12 cellular contexts compared by ENCODE assay signal in genomic region chr6:6686176-6686575, GRCh38.
DNase-seq lines count a peak whose midpoint lies in the region; ATAC-seq, FAIRE-seq and TF ChIP-seq lines count a peak whose summit lies in the region.
"Had no signal": no experiment of that assay in that cellular context is flagged by ENCODE, and none has a peak within 500 bp of the region (broad histone marks: within the 10 kb centered on the region; RNA-seq: fewer than 3 reads in every experiment).

No MANE protein-coding gene starts in this region.

- DNase-seq in heart left ventricle (no peak), cardiac septum (ENCODE audit: low spot score) (no peak), astrocyte (ENCODE audit: low read depth) (no peak), lower lobe of right lung (no peak), uterus (no peak), immature natural killer cell (no peak)
- DNase-seq in activated CD4-positive, alpha-beta T cell treated with anti-CD3 and anti-CD28 coated beads, Interleukin-2, amount 10 ng/mL, durations not matched to agents 7 days and 5 days, result no peak
- no peak for DNase-seq in stimulated activated CD4-positive, alpha-beta T cell treated with anti-CD3 and anti-CD28 coated beads, Interleukin-15, amount 100 ng/mL, for 24 hours
- DNase-seq: stimulated activated CD4-positive, alpha-beta T cell treated with anti-CD3 and anti-CD28 coated beads, Interleukin-2, amount 100 ng/mL, for 24 hours had no signal

- H3K4me3 Mint-ChIP-seq in astrocyte (ENCODE audit: unreplicated experiment), result peak overlapping the region; percentile 86
- H3K4me3 Mint-ChIP-seq in activated CD4-positive, alpha-beta T cell treated with anti-CD3 and anti-CD28 coated beads, Interleukin-2, amount 10 ng/mL, durations not matched to agents 7 days and 5 days, result no peak overlapping the region
- peak overlapping the region in 1 of 5 donors; percentile 41 for H3K4me3 Mint-ChIP-seq in immature natural killer cell

- H3K27me3 Mint-ChIP-seq in astrocyte (ENCODE audit: low read depth, unreplicated experiment) (peaks cover 4% of the 10 kb centered on the region), immature natural killer cell (ENCODE audit: low read depth in 3 of 3) (peaks cover 0 to 4% (median 2%) of the 10 kb centered on the region in 3 donors)
- peaks cover 2% of the 10 kb centered on the region for H3K27me3 Mint-ChIP-seq in activated CD4-positive, alpha-beta T cell treated with anti-CD3 and anti-CD28 coated beads, Interleukin-2, amount 10 ng/mL, durations not matched to agents 7 days and 5 days

- CTCF ChIA-PET in activated CD4-positive, alpha-beta T cell treated with anti-CD3 and anti-CD28 coated beads, Interleukin-2, amount 10 ng/mL, durations not matched to agents 7 days and 5 days (lab: Charles Lee), result interaction anchor here (0.6 kb wide), 1 partner anchor 1006 kb away, joined by 3 read pairs; no protein-coding TSS in a partner anchor

- 87 to 93% (median 90%) methylated on average over 7 of the region's 7 CpGs for whole genome bisulfite sequencing in heart left ventricle, 4 donors

- no peaks in the 10 kb centered on the region for H4K20me1 ChIP-seq in astrocyte (ENCODE audit: insufficient read depth, low read length)

- intact Hi-C loops in heart left ventricle (cut with DNase I) (loop anchor here in 2 of 10 donors (5.0 kb wide), 2 partner anchors 36 to 421 kb away; partner anchors contain the start of gene RREB1 (in 1 of the 2)), cardiac septum (cut with DNase I) (no loop called here), lower lobe of right lung (cut with DNase I) (no loop called here), uterus (cut with DNase I; ENCODE audit: low total_unique reads) (no loop called here)

- H3K4me1 Mint-ChIP-seq in astrocyte (ENCODE audit: low read depth, unreplicated experiment) (peaks cover 26% of the 10 kb centered on the region), immature natural killer cell (peaks cover 5 to 7% of the 10 kb centered on the region in 2 donors)
- H3K4me1 Mint-ChIP-seq in activated CD4-positive, alpha-beta T cell treated with anti-CD3 and anti-CD28 coated beads, Interleukin-2, amount 10 ng/mL, durations not matched to agents 7 days and 5 days, result peaks cover 69% of the 10 kb centered on the region

- peaks cover 6 to 87% (median 37%) of the 10 kb centered on the region in 12 donors for H3K4me1 ChIP-seq in heart left ventricle
- H3K4me1 ChIP-seq in astrocyte (ENCODE audit: insufficient read depth, low read length), result peaks cover 8% of the 10 kb centered on the region
- H3K4me1 ChIP-seq in lower lobe of right lung, result peaks cover 72% of the 10 kb centered on the region
- H3K4me1 ChIP-seq in uterus, result no peaks in the 10 kb centered on the region

- no peaks in the 10 kb centered on the region for H3K36me3 ChIP-seq in heart left ventricle
- no peaks in the 10 kb centered on the region for H3K36me3 ChIP-seq in astrocyte (ENCODE audit: insufficient read depth, low read length)
- H3K36me3 ChIP-seq in lower lobe of right lung, result no peaks in the 10 kb centered on the region
- H3K36me3 ChIP-seq in uterus, result no peaks in the 10 kb centered on the region
- H3K36me3 ChIP-seq: adrenal gland, MG63 had no signal

- H3K4me2 ChIP-seq in astrocyte (ENCODE audit: low read length), result no peak overlapping the region

- TF ChIP-seq POLR2A in heart left ventricle (IDR thresholded peaks at IDR 0.05), result no peak
- TF ChIP-seq POLR2A in uterus (IDR thresholded peaks at IDR 0.05), result no peak

- H2AFZ ChIP-seq in astrocyte (ENCODE audit: low read depth, low read length), result no peak overlapping the region

- no peak for FAIRE-seq in astrocyte (lab: Jason Lieb, UNC)
- FAIRE-seq: frontal cortex had no signal

- no peaks in the 10 kb centered on the region for H3K27me3 ChIP-seq in heart left ventricle
- H3K27me3 ChIP-seq in astrocyte (ENCODE audit: insufficient read depth, low read length), result no peaks in the 10 kb centered on the region
- no peaks in the 10 kb centered on the region for H3K27me3 ChIP-seq in lower lobe of right lung (ENCODE audit: low read depth)
- H3K27me3 ChIP-seq in uterus, result no peaks in the 10 kb centered on the region
- H3K27me3 ChIP-seq: adrenal gland had no signal

- H3K9me3 ChIP-seq in heart left ventricle (peaks cover 0 to 4% (median 0%) of the 10 kb centered on the region in 12 donors), astrocyte (ENCODE audit: insufficient read depth, low read depth, low read length) (no peaks in the 10 kb centered on the region), lower lobe of right lung (no peaks in the 10 kb centered on the region), uterus (no peaks in the 10 kb centered on the region)
- H3K9me3 ChIP-seq: adrenal gland had no signal

- H3K36me3 Mint-ChIP-seq in astrocyte (ENCODE audit: low read depth, unreplicated experiment) (no peaks in the 10 kb centered on the region), immature natural killer cell (no peaks in the 10 kb centered on the region)
- peaks cover 15% of the 10 kb centered on the region for H3K36me3 Mint-ChIP-seq in activated CD4-positive, alpha-beta T cell treated with anti-CD3 and anti-CD28 coated beads, Interleukin-2, amount 10 ng/mL, durations not matched to agents 7 days and 5 days (ENCODE audit: low read depth)

- H3K4me3 ChIP-seq in heart left ventricle (peak overlapping the region in 4 of 12 donors; percentile 22 to 37 (median 26)), astrocyte (ENCODE audit: insufficient read depth, low read depth, low read length) (no peak overlapping the region), lower lobe of right lung (no peak overlapping the region), uterus (no peak overlapping the region)
- H3K4me3 ChIP-seq: MG63 had no signal

- no peak overlapping the region for H3K27ac Mint-ChIP-seq in astrocyte (ENCODE audit: unreplicated experiment)
- no peak overlapping the region for H3K27ac Mint-ChIP-seq in activated CD4-positive, alpha-beta T cell treated with anti-CD3 and anti-CD28 coated beads, Interleukin-2, amount 10 ng/mL, durations not matched to agents 7 days and 5 days
- H3K27ac Mint-ChIP-seq in immature natural killer cell, result peak overlapping the region in 1 of 6 donors; percentile 60

- no peak for TF ChIP-seq CTCF in heart left ventricle (IDR thresholded peaks at IDR 0.05)
- no peak for TF ChIP-seq CTCF in astrocyte (IDR thresholded peaks at IDR 0.05; ENCODE audit: insufficient read depth, low read depth, low read length)
- no peak for TF ChIP-seq CTCF in lower lobe of right lung (IDR thresholded peaks at IDR 0.05)
- TF ChIP-seq CTCF in uterus (IDR thresholded peaks at IDR 0.05), result no peak

- ATAC-seq in heart left ventricle (no peak), lower lobe of right lung (no peak)

- peaks cover 2% of the 10 kb centered on the region for H3K9me3 Mint-ChIP-seq in astrocyte (ENCODE audit: unreplicated experiment)
- H3K9me3 Mint-ChIP-seq in activated CD4-positive, alpha-beta T cell treated with anti-CD3 and anti-CD28 coated beads, Interleukin-2, amount 10 ng/mL, durations not matched to agents 7 days and 5 days, result peaks cover 13% of the 10 kb centered on the region
- no peaks in the 10 kb centered on the region for H3K9me3 Mint-ChIP-seq in immature natural killer cell

- POLR2A ChIA-PET in activated CD4-positive, alpha-beta T cell treated with anti-CD3 and anti-CD28 coated beads, Interleukin-2, amount 10 ng/mL, durations not matched to agents 7 days and 5 days (lab: Charles Lee), result no interaction called here

- no peak overlapping the region for H3K9ac ChIP-seq in astrocyte (ENCODE audit: low read length)

- H3K79me2 ChIP-seq in astrocyte (ENCODE audit: insufficient read depth, low read length), result no peaks in the 10 kb centered on the region

- H3K27ac ChIP-seq in heart left ventricle (peak overlapping the region; percentile 28 to 90 (median 81)), astrocyte (ENCODE audit: low read depth, low read length) (no peak overlapping the region), lower lobe of right lung (peak overlapping the region; percentile 72), uterus (peak overlapping the region; percentile 10 to 58)
